1 cellular context compared by ENCODE assay signal in genomic region chr2:177724398-177725287, GRCh38.
TF ChIP-seq lines count a peak whose summit lies in the region.

No MANE protein-coding gene starts in this region.

TF ChIP-seq in K562, 482 proteins besides CTCF, POLR2A, EP300 and RAD21 (continued from another document and continues in another):
- TF ChIP-seq ZFPM2 (CRISPR knock-in tag; IDR thresholded peaks at IDR 0.05) (no peak), ZC3H4 (CRISPR knock-in tag; IDR thresholded peaks at IDR 0.05; ENCODE audit: borderline replicate concordance) (no peak), BMI1 (IDR thresholded peaks at IDR 0.05; ENCODE audit: low read length) (no peak), RBM39 (optimal IDR thresholded peaks at IDR 0.05; ENCODE audit: low read depth, low read length) (no peak), MYC (IDR thresholded peaks at IDR 0.05; ENCODE audit: low read depth, low read length) (peak; percentile 48), MYC (CRISPR knock-in tag; IDR thresholded peaks at IDR 0.05; ENCODE audit: borderline replicate concordance, low read depth) (no peak), CREB3L1 (IDR thresholded peaks at IDR 0.05; ENCODE audit: borderline replicate concordance, low read depth) (no peak), STAT5B (CRISPR knock-in tag; IDR thresholded peaks at IDR 0.05) (no peak), MAZ (CRISPR knock-in tag; conservative IDR thresholded peaks at IDR 0.05 in 1 of 2, IDR thresholded peaks at IDR 0.05 in 1 of 2) (no peak), ZNF507 (tag; conservative IDR thresholded peaks at IDR 0.05) (no peak), E2F5 (CRISPR knock-in tag; IDR thresholded peaks at IDR 0.05) (no peak), ZKSCAN3 (CRISPR knock-in tag; IDR thresholded peaks at IDR 0.05) (no peak), MTF1 (CRISPR knock-in tag; IDR thresholded peaks at IDR 0.05; ENCODE audit: borderline replicate concordance) (no peak), E2F3 (CRISPR knock-in tag; IDR thresholded peaks at IDR 0.05) (no peak), POLR3G (IDR thresholded peaks at IDR 0.05; ENCODE audit: extremely low read depth, insufficient read length, insufficient replicate concordance) (no peak), ZNF77 (CRISPR knock-in tag; IDR thresholded peaks at IDR 0.05) (no peak), PREB (CRISPR knock-in tag; IDR thresholded peaks at IDR 0.05) (no peak), ZNF124 (CRISPR knock-in tag; IDR thresholded peaks at IDR 0.05) (no peak), TGIF2 (CRISPR knock-in tag; IDR thresholded peaks at IDR 0.05) (no peak), TAF7 (tag; IDR thresholded peaks at IDR 0.05) (no peak), PHTF2 (CRISPR knock-in tag; IDR thresholded peaks at IDR 0.05) (no peak), GTF2A2 (tag; IDR thresholded peaks at IDR 0.05) (no peak), MTA2 (IDR thresholded peaks at IDR 0.05; ENCODE audit: low read depth) (no peak), ZNF644 (tag; IDR thresholded peaks at IDR 0.05; ENCODE audit: low read depth) (0 out of 2 replicates have a peak, but pooled peaks have one; percentile 38), ARID1B (IDR thresholded peaks at IDR 0.05) (0 out of 2 replicates have a peak, but pooled peaks have one; percentile 12), HCFC1 (IDR thresholded peaks at IDR 0.05; ENCODE audit: low read depth, low read length) (0 out of 2 replicates have a peak, but pooled peaks have one; percentile 20), SMARCB1 (IDR thresholded peaks at IDR 0.05; ENCODE audit: insufficient read length, low read depth) (no peak), HBP1 (CRISPR knock-in tag; IDR thresholded peaks at IDR 0.05) (no peak), ATF1 (CRISPR knock-in tag; IDR thresholded peaks at IDR 0.05) (no peak), ATF1 (tag; IDR thresholded peaks at IDR 0.05) (0 out of 2 replicates have a peak, but pooled peaks have one; percentile 13), JUND (IDR thresholded peaks at IDR 0.05; ENCODE audit: borderline replicate concordance, low read depth, low read length) (0 out of 2 replicates have a peak, but pooled peaks have one; percentile 21), JUND (tag; IDR thresholded peaks at IDR 0.05; ENCODE audit: borderline replicate concordance, low read depth, low read length) (peak; percentile 47; the same call in 2 of the 3 replicates), TEAD2 (tag; IDR thresholded peaks at IDR 0.05) (no peak), BCLAF1 (IDR thresholded peaks at IDR 0.05; ENCODE audit: borderline replicate concordance in 1 of 2, control insufficient read depth in 1 of 2, low read depth in 2 of 2, low read length in 1 of 2) (no peak), FOXJ3 (CRISPR knock-in tag; IDR thresholded peaks at IDR 0.05) (no peak), PRDM10 (IDR thresholded peaks at IDR 0.05; ENCODE audit: partially characterized antibody) (no peak), ILK (tag; IDR thresholded peaks at IDR 0.05; ENCODE audit: borderline replicate concordance, low read depth) (no peak), FOS (IDR thresholded peaks at IDR 0.05; ENCODE audit: extremely low read depth, insufficient read length) (no peak), CBFA2T2 (conservative IDR thresholded peaks at IDR 0.05) (no peak), SP2 (IDR thresholded peaks at IDR 0.05; ENCODE audit: extremely low read depth, low read depth, low read length, poor library complexity, severe bottlenecking) (no peak), DDX20 (tag; IDR thresholded peaks at IDR 0.05; ENCODE audit: low read depth) (no peak), VEZF1 (CRISPR knock-in tag; IDR thresholded peaks at IDR 0.05) (peak; percentile 32; the same call in 1 of the 2 replicates), CBX1 (IDR thresholded peaks at IDR 0.05; ENCODE audit: low read depth) (no peak), NR2C2 (CRISPR knock-in tag; IDR thresholded peaks at IDR 0.05) (no peak), NR2C2 (tag; IDR thresholded peaks at IDR 0.05) (peak; percentile 67), CBX3 (IDR thresholded peaks at IDR 0.05; ENCODE audit: borderline replicate concordance in 1 of 2, low read length in 2 of 2) (0 out of 3 replicates have a peak, but pooled peaks of 1 of the 2 experiments have one; percentile 11), ZNF76 (CRISPR knock-in tag; IDR thresholded peaks at IDR 0.05; ENCODE audit: borderline replicate concordance) (no peak), POLR3A (IDR thresholded peaks at IDR 0.05; ENCODE audit: borderline replicate concordance, extremely low read depth, insufficient read depth, insufficient read length) (no peak)
